Comparison of ENCODE assay signal across 11 cellular contexts in genomic region chr10:76583711-76584161, GRCh38.
DNase-seq lines count a peak whose midpoint lies in the region; FAIRE-seq and TF ChIP-seq lines count a peak whose summit lies in the region.
"Had no signal": no experiment of that assay in that cellular context is flagged by ENCODE, and none has a peak within 500 bp of the region (broad histone marks: within the 10 kb centered on the region; RNA-seq: fewer than 3 reads in every experiment).

No MANE protein-coding gene starts in this region.

- TF ChIP-seq POLR2A in H1 (IDR thresholded peaks at IDR 0.05; ENCODE audit: control extremely low read depth in 1 of 2, low read depth in 2 of 2, low read length in 2 of 2) = no peak

- TF ChIP-seq CTCF in Loucy (conservative IDR thresholded peaks at IDR 0.05; ENCODE audit: low read length) (no peak), H1 (IDR thresholded peaks at IDR 0.05; ENCODE audit: control extremely low read depth in 1 of 3, insufficient read depth in 1 of 3, low read depth in 1 of 3, low read length in 3 of 3) (no peak), CD14-positive monocyte (IDR thresholded peaks at IDR 0.05) (no peak)

- CTCF ChIA-PET in H1 (lab: Charles Lee; ENCODE audit: partially characterized antibody) = no interaction called here
- CTCF ChIA-PET in activated CD4-positive, alpha-beta memory T cell treated with anti-CD3 and anti-CD28 coated beads for 36 hours (lab: Charles Lee) = no interaction called here

- peak; percentile 53 for DNase-seq in AG08396 (ENCODE audit: low spot score)
- no peak for DNase-seq in H1 (ENCODE audit: low read depth in 1 of 2, low spot score in 2 of 2)
- DNase-seq in mesendoderm = peak; percentile 86
- no peak for DNase-seq in activated naive CD4-positive, alpha-beta T cell treated with anti-CD3 and anti-CD28 coated beads, Interleukin-2, amount 50 U/mL, for 16 hours
- DNase-seq in activated CD4-positive, alpha-beta memory T cell treated with anti-CD3 and anti-CD28 coated beads for 36 hours = no peak
- no peak for DNase-seq in CD14-positive monocyte (ENCODE audit: low spot score)
- no peak for DNase-seq in DMS 273 treated with DMSO at 0.1 percent for 48 hours (lab: John Stamatoyannopoulos, UW)
- DNase-seq: CD4-positive, alpha-beta memory T cell; NCI-H2081; nucleus accumbens had no signal

- no peaks in the 10 kb centered on the region for H3K23me2 ChIP-seq in H1 (ENCODE audit: low read depth, low read length)

- H4K8ac ChIP-seq in H1 (ENCODE audit: extremely low read depth, insufficient read depth, low read length) = no peak overlapping the region
- no peak overlapping the region for H4K8ac ChIP-seq in mesendoderm (ENCODE audit: low read depth, low read length)

- no peak for TF ChIP-seq RAD21 in H1 (IDR thresholded peaks at IDR 0.05 in 1 of 2, conservative IDR thresholded peaks at IDR 0.05 in 1 of 2; ENCODE audit: low read depth in 2 of 2, low read length in 2 of 2)

- H2BK20ac ChIP-seq in H1 (ENCODE audit: low read length) = no peak overlapping the region

- H3K4me1 Mint-ChIP-seq in activated CD4-positive, alpha-beta memory T cell treated with anti-CD3 and anti-CD28 coated beads for 36 hours (ENCODE audit: low read depth) = no peaks in the 10 kb centered on the region
- H3K4me1 Mint-ChIP-seq in CD14-positive monocyte = no peaks in the 10 kb centered on the region
- H3K4me1 Mint-ChIP-seq: CD4-positive, alpha-beta memory T cell had no signal

- H2BK15ac ChIP-seq in H1 (ENCODE audit: low read length) (no peak overlapping the region), mesendoderm (replicated peaks; ENCODE audit: low read depth) (no peak overlapping the region)

- no peaks in the 10 kb centered on the region for H3K36me3 Mint-ChIP-seq in activated CD4-positive, alpha-beta memory T cell treated with anti-CD3 and anti-CD28 coated beads for 36 hours
- peaks cover 0 to under 1% of the 10 kb centered on the region in 2 donors for H3K36me3 Mint-ChIP-seq in CD14-positive monocyte
- H3K36me3 Mint-ChIP-seq: CD4-positive, alpha-beta memory T cell had no signal

- H2AK5ac ChIP-seq in H1 (ENCODE audit: low read depth, low read length) (no peak overlapping the region), mesendoderm (ENCODE audit: low read length) (no peak overlapping the region)

- no peak overlapping the region for H4K5ac ChIP-seq in H1 (ENCODE audit: insufficient read length, low read depth, low read length)
- H4K5ac ChIP-seq in mesendoderm (ENCODE audit: low read length) = no peak overlapping the region

- no peaks in the 10 kb centered on the region for H3K4me1 ChIP-seq in Loucy (ENCODE audit: insufficient read depth, low read length, poor library complexity, severe bottlenecking)
- H3K4me1 ChIP-seq in H1 (replicated peaks in 1 of 4; ENCODE audit: control insufficient read depth in 3 of 4, insufficient read depth in 4 of 4, low read length in 3 of 4) = peaks cover 0 to 2% (median 0%) of the 10 kb centered on the region in 4 experiments; a peak in 1 of 7 replicates
- no peaks in the 10 kb centered on the region for H3K4me1 ChIP-seq in mesendoderm (ENCODE audit: control insufficient read depth, low read depth, low read length)

- H3K56ac ChIP-seq in H1 (replicated peaks; ENCODE audit: insufficient read length, low read depth, low read length) = no peak overlapping the region
- H3K56ac ChIP-seq in mesendoderm (ENCODE audit: low read length) = no peak overlapping the region

- H3K4ac ChIP-seq in H1 (replicated peaks; ENCODE audit: insufficient read length, low read depth, low read length) (no peak overlapping the region), mesendoderm (ENCODE audit: low read depth, low read length) (no peak overlapping the region)

- H3K23ac ChIP-seq in H1 (ENCODE audit: insufficient read length) (no peak overlapping the region), mesendoderm (ENCODE audit: low read length) (no peak overlapping the region)

- FAIRE-seq in H1 (lab: Jason Lieb, UNC) = no peak

- no peaks in the 10 kb centered on the region for H3K9me2 ChIP-seq in Loucy (replicated peaks; ENCODE audit: low read depth, low read length)

- 70% methylated on average over 3 of the region's 3 CpGs; no CpG with 5 or more reads in 1 of the 2 experiments for WGBS in H1 (ENCODE audit: extremely low coverage in 1 of 2, insufficient coverage in 1 of 2, insufficient read length in 1 of 2, insufficient replicate concordance in 2 of 2, low coverage in 1 of 2, low lambda C conversion rate in 2 of 2, missing lambda C conversion rate in 1 of 2), 2 experiments
- no CpG with 5 or more reads among the region's 3 CpGs for WGBS in mesendoderm (ENCODE audit: extremely low coverage, insufficient coverage, low lambda C conversion rate)

- H3K27ac ChIP-seq in H1 (ENCODE audit: low read depth, low read length) (no peak overlapping the region), mesendoderm (ENCODE audit: low read depth, low read length) (no peak overlapping the region)

- H2BK120ac ChIP-seq in H1 (replicated peaks; ENCODE audit: low read depth, low read length) (no peak overlapping the region), mesendoderm (ENCODE audit: low read depth, low read length) (no peak overlapping the region)

- H3K27ac Mint-ChIP-seq in activated CD4-positive, alpha-beta memory T cell treated with anti-CD3 and anti-CD28 coated beads for 36 hours = no peak overlapping the region
- no peak overlapping the region for H3K27ac Mint-ChIP-seq in CD14-positive monocyte
- H3K27ac Mint-ChIP-seq: CD4-positive, alpha-beta memory T cell had no signal

- H3K14ac ChIP-seq in H1 (ENCODE audit: insufficient read length) = no peak overlapping the region

- H3K4me3 ChIP-seq in Loucy (ENCODE audit: low read length, poor library complexity, severe bottlenecking) (no peak overlapping the region), H1 (ENCODE audit: extremely low read depth in 1 of 4, insufficient read depth in 2 of 4, low read depth in 3 of 4, low read length in 4 of 4) (no peak overlapping the region), mesendoderm (ENCODE audit: low read length) (no peak overlapping the region)

- H2BK5ac ChIP-seq in H1 (ENCODE audit: low read depth, low read length) (no peak overlapping the region), mesendoderm (ENCODE audit: low read length) (no peak overlapping the region)

- 0 out of 2 replicates have a peak overlapping the region, but pooled peaks have one; percentile 52 for H2AFZ ChIP-seq in Loucy (ENCODE audit: low read length)
- no peak overlapping the region for H2AFZ ChIP-seq in H1 (ENCODE audit: low read length)

- intact Hi-C loops in activated CD4-positive, alpha-beta memory T cell treated with anti-CD3 and anti-CD28 coated beads for 36 hours (cut with micrococcal nuclease) = no loop called here
- intact Hi-C loops in CD14-positive monocyte (cut with micrococcal nuclease) = no loop called here

- H3K18ac ChIP-seq in H1 (ENCODE audit: extremely low read depth, low read length) (no peak overlapping the region), mesendoderm (ENCODE audit: low read length) (no peak overlapping the region)

- no peak overlapping the region for H4K91ac ChIP-seq in H1 (replicated peaks; ENCODE audit: insufficient read length, low read length)

- H2BK12ac ChIP-seq in H1 (ENCODE audit: low read depth, low read length) = no peak overlapping the region

- H3K79me1 ChIP-seq in H1 (ENCODE audit: low read depth, low read length) (no peaks in the 10 kb centered on the region), mesendoderm (ENCODE audit: low read length) (no peaks in the 10 kb centered on the region)

- peaks cover 8% of the 10 kb centered on the region for H3K9me3 Mint-ChIP-seq in activated CD4-positive, alpha-beta memory T cell treated with anti-CD3 and anti-CD28 coated beads for 36 hours
- peaks cover 0 to 5% (median 1%) of the 10 kb centered on the region in 7 donors for H3K9me3 Mint-ChIP-seq in CD14-positive monocyte

- H4K20me1 ChIP-seq in Loucy (ENCODE audit: insufficient read depth, low read length, poor library complexity, severe bottlenecking) = no peaks in the 10 kb centered on the region
- H4K20me1 ChIP-seq in H1 (replicated peaks in 1 of 2; ENCODE audit: control insufficient read depth in 1 of 2, insufficient read depth in 2 of 2, low read length in 2 of 2) = no peaks in the 10 kb centered on the region

- H3K27me3 ChIP-seq in Loucy (ENCODE audit: insufficient read depth, low read length, poor library complexity, severe bottlenecking) (no peaks in the 10 kb centered on the region), H1 (replicated peaks in 1 of 4; ENCODE audit: control insufficient read depth in 3 of 4, extremely low read depth in 1 of 4, insufficient read depth in 3 of 4, low read length in 3 of 4) (no peaks in the 10 kb centered on the region), mesendoderm (ENCODE audit: insufficient read depth, low read length, poor library complexity) (no peaks in the 10 kb centered on the region)

- H3K79me2 ChIP-seq in Loucy (ENCODE audit: insufficient read depth, low read length) = no peaks in the 10 kb centered on the region
- no peaks in the 10 kb centered on the region for H3K79me2 ChIP-seq in H1 (ENCODE audit: control insufficient read depth in 1 of 2, insufficient read depth in 2 of 2, low read length in 2 of 2)
- no peaks in the 10 kb centered on the region for H3K79me2 ChIP-seq in mesendoderm (ENCODE audit: control insufficient read depth, insufficient read depth, low read length)

- H3K36me3 ChIP-seq in Loucy (ENCODE audit: insufficient read depth, low read length) (no peaks in the 10 kb centered on the region), H1 (ENCODE audit: control insufficient read depth in 2 of 4, insufficient read depth in 4 of 4, low read length in 3 of 4) (no peaks in the 10 kb centered on the region), mesendoderm (ENCODE audit: control insufficient read depth, insufficient read depth, low read length) (no peaks in the 10 kb centered on the region)

- no peak for TF ChIP-seq EP300 in H1 (IDR thresholded peaks at IDR 0.05; ENCODE audit: borderline replicate concordance in 1 of 2, low read depth in 2 of 2, low read length in 2 of 2)

- no peak overlapping the region for H3K4me3 Mint-ChIP-seq in activated CD4-positive, alpha-beta memory T cell treated with anti-CD3 and anti-CD28 coated beads for 36 hours
- H3K4me3 Mint-ChIP-seq in CD14-positive monocyte = no peak overlapping the region
- H3K4me3 Mint-ChIP-seq: CD4-positive, alpha-beta memory T cell had no signal

- H3K9ac ChIP-seq in Loucy (ENCODE audit: low read depth, low read length, poor library complexity, severe bottlenecking) = no peak overlapping the region
- no peak overlapping the region for H3K9ac ChIP-seq in H1 (replicated peaks in 1 of 4; ENCODE audit: extremely low read depth in 1 of 4, low read depth in 3 of 4, low read length in 3 of 4)
- H3K9ac ChIP-seq in mesendoderm (ENCODE audit: low read length) = no peak overlapping the region

- H3K4me2 ChIP-seq in Loucy (ENCODE audit: low read depth, low read length, poor library complexity, severe bottlenecking) (no peak overlapping the region), H1 (ENCODE audit: insufficient read depth in 1 of 2, low read depth in 2 of 2, low read length in 2 of 2) (no peak overlapping the region), mesendoderm (ENCODE audit: low read length) (no peak overlapping the region)

- no peaks in the 10 kb centered on the region for H3K27me3 Mint-ChIP-seq in activated CD4-positive, alpha-beta memory T cell treated with anti-CD3 and anti-CD28 coated beads for 36 hours
- no peaks in the 10 kb centered on the region for H3K27me3 Mint-ChIP-seq in CD14-positive monocyte (ENCODE audit: low read depth in 3 of 3)
- H3K27me3 Mint-ChIP-seq: CD4-positive, alpha-beta memory T cell had no signal

- no peaks in the 10 kb centered on the region for H3K9me3 ChIP-seq in Loucy (ENCODE audit: insufficient read depth, low read depth, low read length)
- no peaks in the 10 kb centered on the region for H3K9me3 ChIP-seq in H1 (ENCODE audit: insufficient read depth in 2 of 2, low read depth in 1 of 2, low read length in 1 of 2)

- no peaks in the 10 kb centered on the region for H3F3A ChIP-seq in Loucy (ENCODE audit: low read depth)

- POLR2A ChIA-PET in H1 (lab: Charles Lee; ENCODE audit: partially characterized antibody) = no interaction called here
- POLR2A ChIA-PET in activated CD4-positive, alpha-beta memory T cell treated with anti-CD3 and anti-CD28 coated beads for 36 hours (lab: Charles Lee) = no interaction called here

Comparison
In these comparisons a context has a peak if more than half of its experiments do, and no peak if none do; other contexts are left out.
1. DNase-seq: peak in AG08396 (single experiment) and mesendoderm (single experiment); none in H1 (0 of 2), activated naive CD4-positive, alpha-beta T cell treated with anti-CD3 and anti-CD28 coated beads, Interleukin-2, amount 50 U/mL, for 16 hours (single experiment), activated CD4-positive, alpha-beta memory T cell treated with anti-CD3 and anti-CD28 coated beads for 36 hours (single experiment), CD14-positive monocyte (single experiment) and DMS 273 treated with DMSO at 0.1 percent for 48 hours (single experiment).